ENCODE assay signal across 1 cellular context in genomic region chr11:123261345-123262106, GRCh38.
TF ChIP-seq lines count a peak whose summit lies in the region.

No MANE protein-coding gene starts in this region.

TF ChIP-seq in K562, 482 proteins besides CTCF, POLR2A, EP300 and RAD21 (continued from another document):
- TF ChIP-seq, protein P1, sequence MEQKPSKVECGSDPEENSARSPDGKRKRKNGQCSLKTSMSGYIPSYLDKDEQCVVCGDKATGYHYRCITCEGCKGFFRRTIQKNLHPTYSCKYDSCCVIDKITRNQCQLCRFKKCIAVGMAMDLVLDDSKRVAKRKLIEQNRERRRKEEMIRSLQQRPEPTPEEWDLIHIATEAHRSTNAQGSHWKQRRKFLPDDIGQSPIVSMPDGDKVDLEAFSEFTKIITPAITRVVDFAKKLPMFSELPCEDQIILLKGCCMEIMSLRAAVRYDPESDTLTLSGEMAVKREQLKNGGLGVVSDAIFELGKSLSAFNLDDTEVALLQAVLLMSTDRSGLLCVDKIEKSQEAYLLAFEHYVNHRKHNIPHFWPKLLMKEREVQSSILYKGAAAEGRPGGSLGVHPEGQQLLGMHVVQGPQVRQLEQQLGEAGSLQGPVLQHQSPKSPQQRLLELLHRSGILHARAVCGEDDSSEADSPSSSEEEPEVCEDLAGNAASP (IDR thresholded peaks at IDR 0.05), result no peak
- TF ChIP-seq ATF6 (CRISPR knock-in tag; IDR thresholded peaks at IDR 0.05), result no peak
- no peak for TF ChIP-seq ARID2 (IDR thresholded peaks at IDR 0.05)
- peak; percentile 41; the same call in 1 of the 2 replicates for TF ChIP-seq L3MBTL2 (IDR thresholded peaks at IDR 0.05)
- TF ChIP-seq ZNF583 (CRISPR knock-in tag; IDR thresholded peaks at IDR 0.05), result no peak
- TF ChIP-seq TEAD4 (IDR thresholded peaks at IDR 0.05; ENCODE audit: low read length), result no peak
- no peak for TF ChIP-seq TEAD4 (CRISPR knock-in tag; IDR thresholded peaks at IDR 0.05; ENCODE audit: borderline replicate concordance)
- TF ChIP-seq EGR1 (conservative IDR thresholded peaks at IDR 0.05), result peak; percentile 66
- no peak for TF ChIP-seq ZNF699 (CRISPR knock-in tag; IDR thresholded peaks at IDR 0.05; ENCODE audit: insufficient replicate concordance)
- TF ChIP-seq KAT8 (IDR thresholded peaks at IDR 0.05; ENCODE audit: low read depth), result no peak
- no peak for TF ChIP-seq RBFOX2 (IDR thresholded peaks at IDR 0.05; ENCODE audit: low read depth, low read length)
- TF ChIP-seq XRCC3 (IDR thresholded peaks at IDR 0.05), result no peak
- no peak for TF ChIP-seq ZNF121 (CRISPR knock-in tag; conservative IDR thresholded peaks at IDR 0.05)
- no peak for TF ChIP-seq RNF2 (IDR thresholded peaks at IDR 0.05)
- TF ChIP-seq ZNF3 (CRISPR knock-in tag; IDR thresholded peaks at IDR 0.05), result no peak
- no peak for TF ChIP-seq TFAP4 (CRISPR knock-in tag; IDR thresholded peaks at IDR 0.05; ENCODE audit: borderline replicate concordance)
- TF ChIP-seq IRF9 (tag; IDR thresholded peaks at IDR 0.05), result no peak
- TF ChIP-seq NBN (IDR thresholded peaks at IDR 0.05; ENCODE audit: low read depth), result no peak
- no peak for TF ChIP-seq E2F3 (CRISPR knock-in tag; IDR thresholded peaks at IDR 0.05)
